ENCODE assay signal across 6 cellular contexts in the genomic region with DNA sequence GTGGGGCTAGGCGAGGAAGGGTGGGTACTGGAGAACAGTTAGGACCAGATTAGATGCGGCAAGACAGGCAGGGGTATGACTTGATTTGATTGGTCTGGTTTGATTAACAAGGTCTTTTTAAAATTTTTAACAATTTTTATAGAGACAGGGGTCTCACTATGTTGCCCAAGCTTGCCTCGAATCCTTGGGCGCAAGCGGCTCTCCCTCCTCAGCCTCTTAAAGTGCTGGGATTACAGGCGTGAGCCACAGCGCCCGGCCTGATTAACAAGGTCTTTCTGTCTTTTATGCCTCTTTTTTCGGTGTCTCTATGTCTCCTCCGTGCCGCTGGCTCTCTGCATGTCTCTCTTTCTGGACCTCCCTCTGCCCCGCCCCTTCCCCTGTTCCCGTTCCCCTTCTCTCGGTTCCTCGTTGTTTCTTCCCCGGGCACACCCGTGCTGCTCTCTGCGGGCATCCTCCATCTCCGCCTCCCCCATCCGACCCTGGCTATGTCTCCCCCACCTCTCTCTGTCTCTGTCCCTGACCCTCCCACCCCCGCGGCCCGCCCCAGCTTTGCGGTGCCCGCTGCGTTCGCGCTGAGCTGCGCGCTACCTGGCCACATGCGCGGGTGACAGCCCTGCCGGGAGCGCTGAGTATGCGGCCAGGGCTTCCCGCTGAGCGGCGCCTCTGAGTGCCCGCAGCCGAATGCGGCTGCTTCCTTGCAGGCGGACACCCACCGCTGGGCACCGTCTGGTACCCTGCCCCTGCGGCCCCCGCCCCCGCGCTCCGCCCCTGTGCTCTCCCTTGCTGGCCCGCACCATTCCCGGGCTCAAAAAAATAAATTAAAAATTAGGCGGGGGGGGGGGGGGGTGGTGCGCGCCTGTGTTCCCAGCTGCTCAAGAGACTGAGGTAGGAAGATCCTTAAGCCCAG. TPM values are rescaled to one million over a fixed set of nuclear protein-coding genes. Genes with fewer than 3 reads are reported as not detected.
DNase-seq lines count a peak whose midpoint lies in the region; ATAC-seq and TF ChIP-seq lines count a peak whose summit lies in the region.

No MANE protein-coding gene starts in this region.

- intact Hi-C loops in HCT116 (cut with micrococcal nuclease) = no loop called here

- no peak for TF ChIP-seq RAD21 in HCT116 (IDR thresholded peaks at IDR 0.05; ENCODE audit: low read depth)

- H2AFZ ChIP-seq in HCT116 (ENCODE audit: low read depth, low read length, poor library complexity, severe bottlenecking) = peak overlapping the region; percentile 85

- DNase-seq in HCT116 (ENCODE audit: low read depth, low spot score) (no peak), OCI-M1 (lab: John Stamatoyannopoulos, UW) (peak; percentile 52), epidermal melanocyte (ENCODE audit: insufficient read length, low spot score) (peak; percentile 25), activated gamma-delta T cell treated with Interleukin-2 at 50 U/mL for 16 hours (no peak), HT-29 (ENCODE audit: low spot score) (no peak)
- peak; percentile 64 for DNase-seq in stimulated activated CD4-positive, alpha-beta T cell treated with anti-CD3 and anti-CD28 coated beads, Interleukin-15, amount 100 ng/mL, for 24 hours

- TF ChIP-seq CTCF in HCT116 (IDR thresholded peaks at IDR 0.05 in 2 of 3, conservative IDR thresholded peaks at IDR 0.05 in 1 of 3; ENCODE audit: borderline replicate concordance in 1 of 3, insufficient read depth in 1 of 3, low read depth in 2 of 3, low read length in 2 of 3) = no peak

- no peaks in the 10 kb centered on the region for H3K9me2 ChIP-seq in HCT116 (ENCODE audit: insufficient read depth)

- POLR2A ChIA-PET in HCT116 (lab: Charles Lee) = interaction anchor here (1.1 to 1.3 kb wide), 2 partner anchors 27 to 239 kb away, joined by 3 to 4 read pairs; a partner anchor contains a TSS

- 0 out of 2 replicates have a peak, but pooled peaks cover 3% of the 10 kb centered on the region for H3K27me3 ChIP-seq in HCT116 (ENCODE audit: insufficient read depth, low read length)

- peak overlapping the region; percentile 40 to 56 for H3K4me3 ChIP-seq in HCT116 (replicated peaks in 1 of 2; ENCODE audit: low read depth in 1 of 2, low read length in 2 of 2)

- H3K36me3 ChIP-seq in HCT116 (ENCODE audit: control insufficient read depth in 1 of 2, insufficient read depth in 2 of 2, low read length in 2 of 2) = no peaks in the 10 kb centered on the region

- no peaks in the 10 kb centered on the region for H4K20me1 ChIP-seq in HCT116 (ENCODE audit: insufficient read depth)

- no peaks in the 10 kb centered on the region for H3K9me3 ChIP-seq in HCT116 (ENCODE audit: control insufficient read depth in 1 of 2, insufficient read depth in 1 of 2, low read depth in 1 of 2, low read length in 2 of 2)

- CTCF ChIA-PET in HCT116 (lab: Charles Lee) = interaction anchor here (0.7 kb wide), 1 partner anchor 10 kb away, joined by 3 read pairs; no protein-coding TSS in a partner anchor

- TF ChIP-seq POLR2A in HCT116 (IDR thresholded peaks at IDR 0.05; ENCODE audit: borderline replicate concordance, extremely low read depth, insufficient read depth, insufficient read length) = no peak

- H3K79me2 ChIP-seq in HCT116 (ENCODE audit: insufficient read depth, low read length) = no peaks in the 10 kb centered on the region

- RAD21 ChIA-PET in HCT116 (lab: Charles Lee; ENCODE audit: low non-redundant PET in 1 of 2, low total read pairs in 2 of 2, uncharacterized antibody in 2 of 2, unreplicated experiment in 2 of 2) = interaction anchor here in 1 of 2 experiments (0.9 kb wide), 1 partner anchor 167 kb away, joined by 10 read pairs; no protein-coding TSS in a partner anchor

- H3K4me2 ChIP-seq in HCT116 (ENCODE audit: low read length) = peak overlapping the region; percentile 72

- no peak overlapping the region for H3K27ac ChIP-seq in HCT116 (ENCODE audit: low read depth, low read length)

- BruUV-seq in HCT116 (replicated peaks; lab: Mats Ljungman, UMichigan) = no TSS peak

- H3K9ac ChIP-seq in HCT116 (ENCODE audit: low read length) = peak overlapping the region; percentile 41

- H3K4me1 ChIP-seq in HCT116 (ENCODE audit: control insufficient read depth in 1 of 2, insufficient read depth in 2 of 2, low read length in 2 of 2) = peaks cover 9 to 19% of the 10 kb centered on the region in 2 experiments; a peak in 3 of 4 replicates

- peak; percentile 87 for ATAC-seq in HCT116

TF ChIP-seq in HCT116, 20 proteins besides CTCF, POLR2A, EP300 and RAD21:
- TF ChIP-seq EGR1 (IDR thresholded peaks at IDR 0.05; ENCODE audit: low read depth) (0 out of 2 replicates have a peak, but pooled peaks have one; percentile 41), ZFX (IDR thresholded peaks at IDR 0.05) (no peak)
- TF ChIP-seq, protein P1, sequence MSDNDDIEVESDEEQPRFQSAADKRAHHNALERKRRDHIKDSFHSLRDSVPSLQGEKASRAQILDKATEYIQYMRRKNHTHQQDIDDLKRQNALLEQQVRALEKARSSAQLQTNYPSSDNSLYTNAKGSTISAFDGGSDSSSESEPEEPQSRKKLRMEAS (IDR thresholded peaks at IDR 0.05) = peak; percentile 43; the same call in 1 of the 2 replicates
TF ChIP-seq in HCT116: peak in this region for 2.

RNA-seq across cellular contexts. Expression of a gene that starts 8.1 kb away (rescaled TPM):
- total RNA-seq in HCT116 (2021; ENCODE audit: unreplicated experiment) = 21.0 TPM
- polyA plus RNA-seq in HCT116 (2012) = 14.2 and 18.1 TPM in 2 replicates
- 70.6 and 70.7 TPM in 2 replicates for total RNA-seq in HT-29 (2014; rRNA removed; shearing (Covaris generic))

RNA-seq across cellular contexts. Expression of a gene that starts 21.7 kb away (rescaled TPM):
- 27.9 TPM for total RNA-seq in HCT116 (2021; ENCODE audit: unreplicated experiment)
- 28.4 and 32.8 TPM in 2 replicates for polyA plus RNA-seq in HCT116 (2012)
- 8.6 and 9.4 TPM in 2 replicates for total RNA-seq in HT-29 (2014; rRNA removed; shearing (Covaris generic))

RNA-seq across cellular contexts. Expression of a gene that starts 27.1 kb away (rescaled TPM):
- 28.6 TPM for total RNA-seq in HCT116 (2021; ENCODE audit: unreplicated experiment)
- 21.4 and 23.8 TPM in 2 replicates for polyA plus RNA-seq in HCT116 (2012)
- total RNA-seq in HT-29 (2014; rRNA removed; shearing (Covaris generic)) = 90.6 and 124 TPM in 2 replicates

RNA-seq across cellular contexts. Expression of a gene that starts 45.8 kb away (rescaled TPM):
- 1.5 TPM for total RNA-seq in HCT116 (2021; ENCODE audit: unreplicated experiment)
- polyA plus RNA-seq in HCT116 (2012) = 0.75 and 0.76 TPM in 2 replicates
- 0.13 and 0.31 TPM in 2 replicates for total RNA-seq in HT-29 (2014; rRNA removed; shearing (Covaris generic))

RNA-seq across cellular contexts. Expression of a gene that starts 50.7 kb away (rescaled TPM):
- total RNA-seq in HCT116 (2021; ENCODE audit: unreplicated experiment) = 18.8 TPM
- polyA plus RNA-seq in HCT116 (2012) = 15.1 and 15.3 TPM in 2 replicates
- 3.0 and 6.5 TPM in 2 replicates for total RNA-seq in HT-29 (2014; rRNA removed; shearing (Covaris generic))

Comparison
In these comparisons a context has a peak if more than half of its experiments do, and no peak if none do; other contexts are left out.
1. DNase-seq: peak in OCI-M1 (single experiment), epidermal melanocyte (single experiment) and stimulated activated CD4-positive, alpha-beta T cell treated with anti-CD3 and anti-CD28 coated beads, Interleukin-15, amount 100 ng/mL, for 24 hours (single experiment); none in HCT116 (single experiment), activated gamma-delta T cell treated with Interleukin-2 at 50 U/mL for 16 hours (single experiment) and HT-29 (single experiment).